In genomic region chr9:84139296-84140100, GRCh38 we compare ENCODE assay signal across 1 cellular context.
TF ChIP-seq lines count a peak whose summit lies in the region.

No MANE protein-coding gene starts in this region.

TF ChIP-seq in GM23338, 12 proteins besides CTCF, POLR2A, EP300 and RAD21 (continued from another document):
- no peak for TF ChIP-seq ZNF462 (CRISPR knock-in tag; IDR thresholded peaks at IDR 0.05)
- no peak for TF ChIP-seq EZH2phosphoT487 (IDR thresholded peaks at IDR 0.05; ENCODE audit: unreplicated experiment)
- TF ChIP-seq POLR2AphosphoS5 (IDR thresholded peaks at IDR 0.05; ENCODE audit: low read depth) = no peak
- no peak for TF ChIP-seq NANOG (IDR thresholded peaks at IDR 0.05; ENCODE audit: borderline replicate concordance)
- TF ChIP-seq STAT1 (IDR thresholded peaks at IDR 0.05; ENCODE audit: unreplicated experiment) = no peak
